1 cellular context compared by ENCODE assay signal in the genomic region with DNA sequence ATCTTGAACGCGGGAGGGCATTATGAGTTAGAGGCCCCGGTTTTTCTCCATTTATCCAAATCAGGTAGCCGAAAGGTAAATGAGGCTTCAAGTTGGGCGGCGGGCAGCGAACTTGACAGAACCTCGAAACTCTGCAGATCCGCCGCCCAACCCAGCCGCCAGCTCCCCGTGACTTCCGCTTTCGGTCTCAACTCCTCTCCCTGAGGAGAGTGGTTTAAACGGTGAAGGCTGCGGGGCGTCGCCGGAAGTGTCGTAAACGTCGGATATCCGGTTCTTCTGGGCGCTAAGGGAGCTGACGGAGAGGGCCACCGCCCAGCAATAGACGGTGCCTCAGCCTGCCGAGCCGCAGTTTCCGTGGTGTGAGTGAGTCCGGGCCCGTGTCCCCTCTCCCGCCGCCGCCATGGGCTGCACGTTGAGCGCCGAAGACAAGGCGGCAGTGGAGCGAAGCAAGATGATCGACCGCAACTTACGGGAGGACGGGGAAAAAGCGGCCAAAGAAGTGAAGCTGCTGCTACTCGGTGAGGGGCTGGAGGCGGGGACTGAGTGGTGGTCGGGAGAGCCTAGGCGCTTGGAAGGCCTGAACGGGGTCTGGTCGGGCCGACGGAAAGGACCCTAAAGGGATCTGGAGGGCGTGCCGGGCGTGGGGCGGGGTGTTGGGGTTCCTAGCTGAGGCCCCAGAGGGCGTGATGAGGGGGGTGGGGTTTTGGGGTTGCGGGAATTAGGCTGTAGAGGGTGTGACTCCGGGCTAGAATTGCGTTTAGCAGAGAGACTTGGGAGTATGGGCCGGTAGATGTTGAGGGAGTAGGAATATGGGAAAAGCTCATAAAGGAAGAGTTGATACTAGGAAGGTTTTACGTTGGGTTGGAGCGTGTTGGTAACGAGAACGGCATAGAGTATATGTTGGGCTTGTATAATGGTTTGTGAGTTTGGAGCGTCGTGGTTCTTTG.
A peak's percentile ranks its signal among the peaks of the same experiment; 100 is the strongest.
TF ChIP-seq lines count a peak whose summit lies in the region.

A gene (plus strand): TSS at position 295 of the 947 bp plus-strand sequence. CDS start 106 bp downstream, at position 401.

TF ChIP-seq in K562, 482 proteins besides CTCF, POLR2A, EP300 and RAD21 (continued from another document and continues in another):
- TF ChIP-seq, protein P1, sequence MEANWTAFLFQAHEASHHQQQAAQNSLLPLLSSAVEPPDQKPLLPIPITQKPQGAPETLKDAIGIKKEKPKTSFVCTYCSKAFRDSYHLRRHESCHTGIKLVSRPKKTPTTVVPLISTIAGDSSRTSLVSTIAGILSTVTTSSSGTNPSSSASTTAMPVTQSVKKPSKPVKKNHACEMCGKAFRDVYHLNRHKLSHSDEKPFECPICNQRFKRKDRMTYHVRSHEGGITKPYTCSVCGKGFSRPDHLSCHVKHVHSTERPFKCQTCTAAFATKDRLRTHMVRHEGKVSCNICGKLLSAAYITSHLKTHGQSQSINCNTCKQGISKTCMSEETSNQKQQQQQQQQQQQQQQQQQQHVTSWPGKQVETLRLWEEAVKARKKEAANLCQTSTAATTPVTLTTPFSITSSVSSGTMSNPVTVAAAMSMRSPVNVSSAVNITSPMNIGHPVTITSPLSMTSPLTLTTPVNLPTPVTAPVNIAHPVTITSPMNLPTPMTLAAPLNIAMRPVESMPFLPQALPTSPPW (CRISPR knock-in tag; IDR thresholded peaks at IDR 0.05): peak; percentile 83
- TF ChIP-seq CHCHD3 (CRISPR knock-in tag; IDR thresholded peaks at IDR 0.05) (0 out of 2 replicates have a peak, but pooled peaks have one; percentile 71), FOXA3 (CRISPR knock-in tag; conservative IDR thresholded peaks at IDR 0.05 in 1 of 2, IDR thresholded peaks at IDR 0.05 in 1 of 2) (peak in 1 of 2 experiments; percentile 37; a peak in 1 of 4 replicates), KDM5B (IDR thresholded peaks at IDR 0.05; ENCODE audit: insufficient replicate concordance, low read depth, low read length) (peak; percentile 99), POLR2B (IDR thresholded peaks at IDR 0.05; ENCODE audit: low read depth, partially characterized antibody) (peak; percentile 97), ETV5 (CRISPR knock-in tag; IDR thresholded peaks at IDR 0.05; ENCODE audit: low read depth) (peak; percentile 91), RBM25 (IDR thresholded peaks at IDR 0.05; ENCODE audit: low read depth, low read length, severe bottlenecking) (no peak), TFAM (CRISPR knock-in tag; conservative IDR thresholded peaks at IDR 0.05) (no peak), NR2C2 (CRISPR knock-in tag; IDR thresholded peaks at IDR 0.05) (no peak), NR2C2 (tag; IDR thresholded peaks at IDR 0.05) (peak; percentile 70; the same call in 1 of the 2 replicates), RBM22 (IDR thresholded peaks at IDR 0.05; ENCODE audit: low read depth, low read length, poor library complexity, severe bottlenecking) (peak; percentile 58), NR3C1 (CRISPR knock-in tag; IDR thresholded peaks at IDR 0.05) (peak; percentile 59; the same call in 1 of the 2 replicates), L3MBTL2 (IDR thresholded peaks at IDR 0.05) (peak; percentile 73), RAD51 (IDR thresholded peaks at IDR 0.05; ENCODE audit: borderline replicate concordance, low read depth) (peak; percentile 43; the same call in 1 of the 2 replicates), POLR2H (tag; IDR thresholded peaks at IDR 0.05; ENCODE audit: low read depth) (peak; percentile 97), KDM4B (IDR thresholded peaks at IDR 0.05; ENCODE audit: borderline replicate concordance in 2 of 2, low read depth in 1 of 2) (peak in 1 of 2 experiments; percentile 90; a peak in 2 of 4 replicates), ELF2 (CRISPR knock-in tag; IDR thresholded peaks at IDR 0.05) (peak; percentile 87), ZNF282 (CRISPR knock-in tag; IDR thresholded peaks at IDR 0.05) (peak; percentile 64; the same call in 1 of the 2 replicates), THRAP3 (IDR thresholded peaks at IDR 0.05; ENCODE audit: borderline replicate concordance) (0 out of 2 replicates have a peak, but pooled peaks have one; percentile 35), ZNF79 (CRISPR knock-in tag; IDR thresholded peaks at IDR 0.05; ENCODE audit: low read depth) (no peak), POLR3A (IDR thresholded peaks at IDR 0.05; ENCODE audit: borderline replicate concordance, extremely low read depth, insufficient read depth, insufficient read length) (no peak), TBP (optimal IDR thresholded peaks at IDR 0.05; ENCODE audit: low read depth, low read length) (peak; percentile 97), FOSL1 (tag; conservative IDR thresholded peaks at IDR 0.05) (peak; percentile 53), ATF1 (CRISPR knock-in tag; IDR thresholded peaks at IDR 0.05) (no peak), ATF1 (tag; IDR thresholded peaks at IDR 0.05) (peak; percentile 90), ZNF785 (CRISPR knock-in tag; IDR thresholded peaks at IDR 0.05) (no peak), TOE1 (IDR thresholded peaks at IDR 0.05; ENCODE audit: borderline replicate concordance) (0 out of 2 replicates have a peak, but pooled peaks have one; percentile 35), TOE1 (CRISPR knock-in tag; IDR thresholded peaks at IDR 0.05; ENCODE audit: borderline replicate concordance, low read depth) (no peak), RFX7 (CRISPR knock-in tag; IDR thresholded peaks at IDR 0.05) (0 out of 2 replicates have a peak, but pooled peaks have one; percentile 37), ZBTB17 (CRISPR knock-in tag; IDR thresholded peaks at IDR 0.05) (peak; percentile 76; the same call in 1 of the 2 replicates), GABPA (tag; conservative IDR thresholded peaks at IDR 0.05; ENCODE audit: low read depth) (peak; percentile 98), HDAC1 (IDR thresholded peaks at IDR 0.05) (peak in 1 of 2 experiments; percentile 97; a peak in 2 of 4 replicates), ERF (CRISPR knock-in tag; IDR thresholded peaks at IDR 0.05) (0 out of 2 replicates have a peak, but pooled peaks have one; percentile 62), ZNF124 (CRISPR knock-in tag; IDR thresholded peaks at IDR 0.05) (0 out of 2 replicates have a peak, but pooled peaks have one; percentile 52), CXXC5 (CRISPR knock-in tag; IDR thresholded peaks at IDR 0.05) (peak; percentile 73), SP1 (CRISPR knock-in tag; IDR thresholded peaks at IDR 0.05) (peak; percentile 75; the same call in 1 of the 2 replicates), SMC3 (conservative IDR thresholded peaks at IDR 0.05; ENCODE audit: insufficient read depth, low read depth, low read length) (0 out of 2 replicates have a peak, but pooled peaks have one; percentile 3)
- TF ChIP-seq, protein P2, sequence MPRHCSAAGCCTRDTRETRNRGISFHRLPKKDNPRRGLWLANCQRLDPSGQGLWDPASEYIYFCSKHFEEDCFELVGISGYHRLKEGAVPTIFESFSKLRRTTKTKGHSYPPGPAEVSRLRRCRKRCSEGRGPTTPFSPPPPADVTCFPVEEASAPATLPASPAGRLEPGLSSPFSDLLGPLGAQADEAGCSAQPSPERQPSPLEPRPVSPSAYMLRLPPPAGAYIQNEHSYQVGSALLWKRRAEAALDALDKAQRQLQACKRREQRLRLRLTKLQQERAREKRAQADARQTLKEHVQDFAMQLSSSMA (CRISPR knock-in tag; IDR thresholded peaks at IDR 0.05): 0 out of 2 replicates have a peak, but pooled peaks have one; percentile 78
- TF ChIP-seq, protein P3, sequence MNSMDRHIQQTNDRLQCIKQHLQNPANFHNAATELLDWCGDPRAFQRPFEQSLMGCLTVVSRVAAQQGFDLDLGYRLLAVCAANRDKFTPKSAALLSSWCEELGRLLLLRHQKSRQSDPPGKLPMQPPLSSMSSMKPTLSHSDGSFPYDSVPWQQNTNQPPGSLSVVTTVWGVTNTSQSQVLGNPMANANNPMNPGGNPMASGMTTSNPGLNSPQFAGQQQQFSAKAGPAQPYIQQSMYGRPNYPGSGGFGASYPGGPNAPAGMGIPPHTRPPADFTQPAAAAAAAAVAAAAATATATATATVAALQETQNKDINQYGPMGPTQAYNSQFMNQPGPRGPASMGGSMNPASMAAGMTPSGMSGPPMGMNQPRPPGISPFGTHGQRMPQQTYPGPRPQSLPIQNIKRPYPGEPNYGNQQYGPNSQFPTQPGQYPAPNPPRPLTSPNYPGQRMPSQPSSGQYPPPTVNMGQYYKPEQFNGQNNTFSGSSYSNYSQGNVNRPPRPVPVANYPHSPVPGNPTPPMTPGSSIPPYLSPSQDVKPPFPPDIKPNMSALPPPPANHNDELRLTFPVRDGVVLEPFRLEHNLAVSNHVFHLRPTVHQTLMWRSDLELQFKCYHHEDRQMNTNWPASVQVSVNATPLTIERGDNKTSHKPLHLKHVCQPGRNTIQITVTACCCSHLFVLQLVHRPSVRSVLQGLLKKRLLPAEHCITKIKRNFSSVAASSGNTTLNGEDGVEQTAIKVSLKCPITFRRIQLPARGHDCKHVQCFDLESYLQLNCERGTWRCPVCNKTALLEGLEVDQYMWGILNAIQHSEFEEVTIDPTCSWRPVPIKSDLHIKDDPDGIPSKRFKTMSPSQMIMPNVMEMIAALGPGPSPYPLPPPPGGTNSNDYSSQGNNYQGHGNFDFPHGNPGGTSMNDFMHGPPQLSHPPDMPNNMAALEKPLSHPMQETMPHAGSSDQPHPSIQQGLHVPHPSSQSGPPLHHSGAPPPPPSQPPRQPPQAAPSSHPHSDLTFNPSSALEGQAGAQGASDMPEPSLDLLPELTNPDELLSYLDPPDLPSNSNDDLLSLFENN (IDR thresholded peaks at IDR 0.05; ENCODE audit: low read depth in 2 of 2, low read length in 2 of 2): peak in 1 of 2 experiments; percentile 66; a peak in 2 of 4 replicates
- TF ChIP-seq, protein P4, sequence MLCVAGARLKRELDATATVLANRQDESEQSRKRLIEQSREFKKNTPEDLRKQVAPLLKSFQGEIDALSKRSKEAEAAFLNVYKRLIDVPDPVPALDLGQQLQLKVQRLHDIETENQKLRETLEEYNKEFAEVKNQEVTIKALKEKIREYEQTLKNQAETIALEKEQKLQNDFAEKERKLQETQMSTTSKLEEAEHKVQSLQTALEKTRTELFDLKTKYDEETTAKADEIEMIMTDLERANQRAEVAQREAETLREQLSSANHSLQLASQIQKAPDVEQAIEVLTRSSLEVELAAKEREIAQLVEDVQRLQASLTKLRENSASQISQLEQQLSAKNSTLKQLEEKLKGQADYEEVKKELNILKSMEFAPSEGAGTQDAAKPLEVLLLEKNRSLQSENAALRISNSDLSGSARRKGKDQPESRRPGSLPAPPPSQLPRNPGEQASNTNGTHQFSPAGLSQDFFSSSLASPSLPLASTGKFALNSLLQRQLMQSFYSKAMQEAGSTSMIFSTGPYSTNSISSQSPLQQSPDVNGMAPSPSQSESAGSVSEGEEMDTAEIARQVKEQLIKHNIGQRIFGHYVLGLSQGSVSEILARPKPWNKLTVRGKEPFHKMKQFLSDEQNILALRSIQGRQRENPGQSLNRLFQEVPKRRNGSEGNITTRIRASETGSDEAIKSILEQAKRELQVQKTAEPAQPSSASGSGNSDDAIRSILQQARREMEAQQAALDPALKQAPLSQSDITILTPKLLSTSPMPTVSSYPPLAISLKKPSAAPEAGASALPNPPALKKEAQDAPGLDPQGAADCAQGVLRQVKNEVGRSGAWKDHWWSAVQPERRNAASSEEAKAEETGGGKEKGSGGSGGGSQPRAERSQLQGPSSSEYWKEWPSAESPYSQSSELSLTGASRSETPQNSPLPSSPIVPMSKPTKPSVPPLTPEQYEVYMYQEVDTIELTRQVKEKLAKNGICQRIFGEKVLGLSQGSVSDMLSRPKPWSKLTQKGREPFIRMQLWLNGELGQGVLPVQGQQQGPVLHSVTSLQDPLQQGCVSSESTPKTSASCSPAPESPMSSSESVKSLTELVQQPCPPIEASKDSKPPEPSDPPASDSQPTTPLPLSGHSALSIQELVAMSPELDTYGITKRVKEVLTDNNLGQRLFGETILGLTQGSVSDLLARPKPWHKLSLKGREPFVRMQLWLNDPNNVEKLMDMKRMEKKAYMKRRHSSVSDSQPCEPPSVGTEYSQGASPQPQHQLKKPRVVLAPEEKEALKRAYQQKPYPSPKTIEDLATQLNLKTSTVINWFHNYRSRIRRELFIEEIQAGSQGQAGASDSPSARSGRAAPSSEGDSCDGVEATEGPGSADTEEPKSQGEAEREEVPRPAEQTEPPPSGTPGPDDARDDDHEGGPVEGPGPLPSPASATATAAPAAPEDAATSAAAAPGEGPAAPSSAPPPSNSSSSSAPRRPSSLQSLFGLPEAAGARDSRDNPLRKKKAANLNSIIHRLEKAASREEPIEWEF (CRISPR knock-in tag; IDR thresholded peaks at IDR 0.05): no peak
- TF ChIP-seq, protein P5, sequence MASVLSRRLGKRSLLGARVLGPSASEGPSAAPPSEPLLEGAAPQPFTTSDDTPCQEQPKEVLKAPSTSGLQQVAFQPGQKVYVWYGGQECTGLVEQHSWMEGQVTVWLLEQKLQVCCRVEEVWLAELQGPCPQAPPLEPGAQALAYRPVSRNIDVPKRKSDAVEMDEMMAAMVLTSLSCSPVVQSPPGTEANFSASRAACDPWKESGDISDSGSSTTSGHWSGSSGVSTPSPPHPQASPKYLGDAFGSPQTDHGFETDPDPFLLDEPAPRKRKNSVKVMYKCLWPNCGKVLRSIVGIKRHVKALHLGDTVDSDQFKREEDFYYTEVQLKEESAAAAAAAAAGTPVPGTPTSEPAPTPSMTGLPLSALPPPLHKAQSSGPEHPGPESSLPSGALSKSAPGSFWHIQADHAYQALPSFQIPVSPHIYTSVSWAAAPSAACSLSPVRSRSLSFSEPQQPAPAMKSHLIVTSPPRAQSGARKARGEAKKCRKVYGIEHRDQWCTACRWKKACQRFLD (CRISPR knock-in tag; IDR thresholded peaks at IDR 0.05): 0 out of 2 replicates have a peak, but pooled peaks have one; percentile 37
- TF ChIP-seq, protein P6, sequence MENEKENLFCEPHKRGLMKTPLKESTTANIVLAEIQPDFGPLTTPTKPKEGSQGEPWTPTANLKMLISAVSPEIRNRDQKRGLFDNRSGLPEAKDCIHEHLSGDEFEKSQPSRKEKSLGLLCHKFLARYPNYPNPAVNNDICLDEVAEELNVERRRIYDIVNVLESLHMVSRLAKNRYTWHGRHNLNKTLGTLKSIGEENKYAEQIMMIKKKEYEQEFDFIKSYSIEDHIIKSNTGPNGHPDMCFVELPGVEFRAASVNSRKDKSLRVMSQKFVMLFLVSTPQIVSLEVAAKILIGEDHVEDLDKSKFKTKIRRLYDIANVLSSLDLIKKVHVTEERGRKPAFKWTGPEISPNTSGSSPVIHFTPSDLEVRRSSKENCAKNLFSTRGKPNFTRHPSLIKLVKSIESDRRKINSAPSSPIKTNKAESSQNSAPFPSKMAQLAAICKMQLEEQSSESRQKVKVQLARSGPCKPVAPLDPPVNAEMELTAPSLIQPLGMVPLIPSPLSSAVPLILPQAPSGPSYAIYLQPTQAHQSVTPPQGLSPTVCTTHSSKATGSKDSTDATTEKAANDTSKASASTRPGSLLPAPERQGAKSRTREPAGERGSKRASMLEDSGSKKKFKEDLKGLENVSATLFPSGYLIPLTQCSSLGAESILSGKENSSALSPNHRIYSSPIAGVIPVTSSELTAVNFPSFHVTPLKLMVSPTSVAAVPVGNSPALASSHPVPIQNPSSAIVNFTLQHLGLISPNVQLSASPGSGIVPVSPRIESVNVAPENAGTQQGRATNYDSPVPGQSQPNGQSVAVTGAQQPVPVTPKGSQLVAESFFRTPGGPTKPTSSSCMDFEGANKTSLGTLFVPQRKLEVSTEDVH (IDR thresholded peaks at IDR 0.05; ENCODE audit: low read depth, partially characterized antibody): peak; percentile 82
